ENCODE assay signal across 8 cellular contexts in the genomic region with DNA sequence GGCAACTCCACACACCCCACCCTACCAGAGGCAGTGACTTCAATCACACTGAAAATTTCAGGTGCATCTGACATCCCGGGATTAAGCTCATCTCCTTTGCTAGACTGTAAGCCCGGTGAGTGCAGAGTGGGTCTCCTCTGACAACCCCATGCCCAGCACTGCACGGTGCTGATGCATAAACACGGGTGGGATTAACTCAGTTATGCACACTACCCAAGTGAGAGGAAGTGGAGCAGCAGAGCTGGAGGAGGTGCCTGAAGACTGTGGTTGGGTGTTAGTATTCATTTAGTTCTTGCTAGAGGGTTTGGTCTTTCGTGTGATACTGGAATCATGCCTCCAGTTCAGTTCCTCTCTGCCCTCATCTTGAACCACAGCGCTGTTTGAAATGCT. TPM values are rescaled to one million over a fixed set of nuclear protein-coding genes. Genes with fewer than 3 reads are reported as not detected.
A peak's percentile ranks its signal among the peaks of the same experiment; 100 is the strongest.
DNase-seq lines count a peak whose midpoint lies in the region; ATAC-seq lines count a peak whose summit lies in the region.

No MANE protein-coding gene starts in this region.

- H3K27me3 ChIP-seq in duodenal mucosa (ENCODE audit: control insufficient read depth in 1 of 2, insufficient read depth in 2 of 2, low read length in 2 of 2), result no peaks in the 10 kb centered on the region
- H3K27me3 ChIP-seq in MG63, result peaks cover 10% of the 10 kb centered on the region

- intact Hi-C loops in posterior vena cava (cut with DNase I), result no loop called here

- H3K9me3 ChIP-seq in duodenal mucosa (ENCODE audit: control insufficient read depth in 1 of 2, low read length in 2 of 2) (no peaks in the 10 kb centered on the region), MG63 (no peaks in the 10 kb centered on the region)

- DNase-seq in T-helper 2 cell, result peak in 4 of 5 experiments; percentile 17 to 96 (median 42)
- peak; percentile 45 for DNase-seq in posterior vena cava (ENCODE audit: low spot score)
- DNase-seq in inferior parietal cortex (ENCODE audit: extremely low spot score), result no peak
- no peak for DNase-seq in ureter (ENCODE audit: low spot score)
- no peak for DNase-seq in MG63

- ATAC-seq in GM18520 (IDR thresholded peaks at IDR 0.05; ENCODE audit: unreplicated experiment), result peak; percentile 33
- peak; percentile 44 for ATAC-seq in HG03354 (IDR thresholded peaks at IDR 0.05; ENCODE audit: poor library complexity, severe bottlenecking, unreplicated experiment)

- H3K36me3 ChIP-seq in duodenal mucosa (ENCODE audit: control insufficient read depth in 1 of 2, insufficient read depth in 2 of 2, low read length in 2 of 2) (peaks cover 0 to 4% of the 10 kb centered on the region in 2 donors), MG63 (no peaks in the 10 kb centered on the region)

- H3K9ac ChIP-seq in duodenal mucosa (ENCODE audit: low read depth in 1 of 2, low read length in 2 of 2), result peak overlapping the region; percentile 43 to 72

- H3K4me1 ChIP-seq in duodenal mucosa (ENCODE audit: control insufficient read depth in 1 of 2, insufficient read depth in 2 of 2, low read length in 2 of 2), result peaks cover 41 to 47% of the 10 kb centered on the region in 2 donors

- peak overlapping the region; percentile 65 to 74 for H3K4me3 ChIP-seq in duodenal mucosa (ENCODE audit: low read depth in 1 of 2, low read length in 2 of 2)
- no peak overlapping the region for H3K4me3 ChIP-seq in MG63

- peak overlapping the region; percentile 41 for H3K27ac ChIP-seq in duodenal mucosa (ENCODE audit: low read depth, low read length)

RNA-seq across cellular contexts. Expression of a gene that starts 6.5 kb away (rescaled TPM):
- total RNA-seq in posterior vena cava, result 10 to 100 TPM; 21.8 to 29.4 TPM
- total RNA-seq in ureter, result 61.9 TPM
- 9.8 and 16.0 TPM in 2 replicates for total RNA-seq in MG63 (2014; rRNA removed; shearing (Covaris generic); ENCODE audit: low replicate concordance)

RNA-seq across cellular contexts. Expression of a gene that starts 20.9 kb away (rescaled TPM):
- total RNA-seq in posterior vena cava (under 1 TPM; 0.24 to 0.56 TPM), ureter (0.83 TPM)
- total RNA-seq in MG63 (2014; rRNA removed; shearing (Covaris generic); ENCODE audit: low replicate concordance), result 2.2 TPM in 1 of 2 replicates, not detected in the other

RNA-seq across cellular contexts. Expression of a gene that starts 38.8 kb away (rescaled TPM):
- total RNA-seq in posterior vena cava, result 10 to 100 TPM; 30.1 to 31.6 TPM
- 98.0 TPM for total RNA-seq in ureter
- total RNA-seq in MG63 (2014; rRNA removed; shearing (Covaris generic); ENCODE audit: low replicate concordance), result 1.3 and 5.5 TPM in 2 replicates

RNA-seq across cellular contexts. Expression of a gene that starts 43.3 kb away (rescaled TPM):
- total RNA-seq in posterior vena cava (1 to 10 TPM; 6.0 to 8.1 TPM), ureter (62.3 TPM)
- 4.4 and 9.9 TPM in 2 replicates for total RNA-seq in MG63 (2014; rRNA removed; shearing (Covaris generic); ENCODE audit: low replicate concordance)

RNA-seq across cellular contexts. Expression of a gene that starts 51.1 kb away (rescaled TPM):
- total RNA-seq in posterior vena cava (10 to 100 TPM; 24.2 to 34.4 TPM), ureter (37.1 TPM)
- total RNA-seq in MG63 (2014; rRNA removed; shearing (Covaris generic); ENCODE audit: low replicate concordance), result 1.3 and 2.6 TPM in 2 replicates

Comparison
In these comparisons a context has a peak if more than half of its experiments do, and no peak if none do; other contexts are left out.
1. DNase-seq: peak in T-helper 2 cell (4 of 5) and posterior vena cava (single experiment); none in inferior parietal cortex (single experiment), ureter (single experiment) and MG63 (single experiment).